12 cellular contexts compared by ENCODE assay signal in genomic region chr6:96499781-96500180, GRCh38. TPM values are rescaled to one million over a fixed set of nuclear protein-coding genes. Genes with fewer than 3 reads are reported as not detected.
DNase-seq lines count a peak whose midpoint lies in the region; ATAC-seq and TF ChIP-seq lines count a peak whose summit lies in the region.
"Had no signal": no experiment of that assay in that cellular context is flagged by ENCODE, and none has a peak within 500 bp of the region (broad histone marks: within the 10 kb centered on the region; RNA-seq: fewer than 3 reads in every experiment).

No MANE protein-coding gene starts in this region.

- H3K36me3 Mint-ChIP-seq in CD8-positive, alpha-beta T cell, result peaks cover 17% of the 10 kb centered on the region
- peaks cover 22% of the 10 kb centered on the region for H3K36me3 Mint-ChIP-seq in activated CD4-positive, alpha-beta memory T cell treated with anti-CD3 and anti-CD28 coated beads for 36 hours

- CTCF ChIA-PET in CD8-positive, alpha-beta T cell (lab: Charles Lee), result interaction anchor here (1.0 to 1.6 kb wide), 5 partner anchors 18 to 399 kb away, joined by 3 to 5 read pairs (median 3); no protein-coding TSS in a partner anchor
- CTCF ChIA-PET in activated CD4-positive, alpha-beta memory T cell treated with anti-CD3 and anti-CD28 coated beads for 36 hours (lab: Charles Lee), result no interaction called here

- H3K36me3 ChIP-seq in CD8-positive, alpha-beta T cell (ENCODE audit: insufficient read depth, low read length), result no peaks in the 10 kb centered on the region

- H3K4me1 ChIP-seq in CD8-positive, alpha-beta T cell (ENCODE audit: insufficient read depth, low read length), result peaks cover 14% of the 10 kb centered on the region

- H3K9me3 ChIP-seq in CD8-positive, alpha-beta T cell (ENCODE audit: low read length), result no peaks in the 10 kb centered on the region

- POLR2A ChIA-PET in CD8-positive, alpha-beta T cell (lab: Charles Lee), result interaction anchor here (1.0 to 1.7 kb wide), 3 partner anchors 19 to 28 kb away, joined by 3 to 7 read pairs (median 6); partner anchors contain the start of gene UFL1
- POLR2A ChIA-PET in activated CD4-positive, alpha-beta memory T cell treated with anti-CD3 and anti-CD28 coated beads for 36 hours (lab: Charles Lee), result no interaction called here

- peak; percentile 36 to 87 (median 69) for DNase-seq in CD8-positive, alpha-beta T cell
- DNase-seq in NCI-H146 (lab: John Stamatoyannopoulos, UW) (peak; percentile 61), erythroblast (lab: John Stamatoyannopoulos, UW) (no peak)
- DNase-seq in activated CD4-positive, alpha-beta memory T cell treated with anti-CD3 and anti-CD28 coated beads for 36 hours, result peak; percentile 37
- DNase-seq in effector CD8-positive, alpha-beta T cell (lab: John Stamatoyannopoulos, UW), result peak; percentile 5
- DNase-seq: C1 segment of cervical spinal cord; stimulated activated CD4-positive, alpha-beta T cell treated with anti-CD3 and anti-CD28 coated beads, Interleukin-1b, Interleukin-23, amount 100 ng/mL, for 48 hours; substantia nigra had no signal

- H3K27ac ChIP-seq in CD8-positive, alpha-beta T cell (ENCODE audit: low read depth, low read length), result no peak overlapping the region

- peak overlapping the region; percentile 88 for H3K27ac Mint-ChIP-seq in CD8-positive, alpha-beta T cell
- H3K27ac Mint-ChIP-seq in activated CD4-positive, alpha-beta memory T cell treated with anti-CD3 and anti-CD28 coated beads for 36 hours, result no peak overlapping the region
- H3K27ac Mint-ChIP-seq: mesothelial cell of epicardium had no signal

- TF ChIP-seq POLR2A in erythroblast (IDR thresholded peaks at IDR 0.05; ENCODE audit: low read length), result no peak

- H3K4me3 Mint-ChIP-seq in CD8-positive, alpha-beta T cell, result peak overlapping the region; percentile 58
- H3K4me3 Mint-ChIP-seq in activated CD4-positive, alpha-beta memory T cell treated with anti-CD3 and anti-CD28 coated beads for 36 hours, result no peak overlapping the region
- H3K4me3 Mint-ChIP-seq: mesothelial cell of epicardium had no signal

- peaks cover 23% of the 10 kb centered on the region for H3K9me3 Mint-ChIP-seq in CD8-positive, alpha-beta T cell
- H3K9me3 Mint-ChIP-seq in activated CD4-positive, alpha-beta memory T cell treated with anti-CD3 and anti-CD28 coated beads for 36 hours, result peaks cover 48% of the 10 kb centered on the region

- TF ChIP-seq CTCF in CD8-positive, alpha-beta T cell (IDR thresholded peaks at IDR 0.05), result peak; percentile 27

- H3K4me1 Mint-ChIP-seq in CD8-positive, alpha-beta T cell (ENCODE audit: low read depth), result peaks cover 39% of the 10 kb centered on the region
- H3K4me1 Mint-ChIP-seq in activated CD4-positive, alpha-beta memory T cell treated with anti-CD3 and anti-CD28 coated beads for 36 hours (ENCODE audit: low read depth), result peaks cover 33% of the 10 kb centered on the region
- H3K4me1 Mint-ChIP-seq: mesothelial cell of epicardium had no signal

- no peaks in the 10 kb centered on the region for H3K27me3 ChIP-seq in CD8-positive, alpha-beta T cell (ENCODE audit: insufficient read depth, low read length)

- H3K4me3 ChIP-seq in CD8-positive, alpha-beta T cell (ENCODE audit: low read depth, low read length), result peak overlapping the region; percentile 20

- H3K27me3 Mint-ChIP-seq in CD8-positive, alpha-beta T cell (ENCODE audit: low read depth), result no peaks in the 10 kb centered on the region
- no peaks in the 10 kb centered on the region for H3K27me3 Mint-ChIP-seq in activated CD4-positive, alpha-beta memory T cell treated with anti-CD3 and anti-CD28 coated beads for 36 hours

- intact Hi-C loops in CD8-positive, alpha-beta T cell (cut with DNase I, micrococcal nuclease), result loop anchor here (1.0 to 2.0 kb wide), 2 partner anchors 17 to 22 kb away; partner anchors contain the start of gene UFL1 (in 2 of the 2)
- intact Hi-C loops in activated CD4-positive, alpha-beta memory T cell treated with anti-CD3 and anti-CD28 coated beads for 36 hours (cut with micrococcal nuclease), result no loop called here

- ATAC-seq in CD8-positive, alpha-beta T cell, result peak; percentile 97
- ATAC-seq in GM18498 (IDR thresholded peaks at IDR 0.05; ENCODE audit: unreplicated experiment) (no peak), GM21529 (IDR thresholded peaks at IDR 0.05; ENCODE audit: unreplicated experiment) (no peak), GM21367 (IDR thresholded peaks at IDR 0.05; ENCODE audit: unreplicated experiment) (no peak)

RNA-seq across cellular contexts. Expression of gene UFL1, which starts 21.8 kb away (rescaled TPM):
- 10 to 100 TPM; 18.0 to 20.3 TPM for total RNA-seq in CD8-positive, alpha-beta T cell
- total RNA-seq in activated CD4-positive, alpha-beta memory T cell treated with anti-CD3 and anti-CD28 coated beads for 36 hours, result 10 to 100 TPM; 28.8 to 29.7 TPM

Comparison
In these comparisons a context has a peak if more than half of its experiments do, and no peak if none do; other contexts are left out.
1. DNase-seq: peak in CD8-positive, alpha-beta T cell (7 of 7), NCI-H146 (single experiment), activated CD4-positive, alpha-beta memory T cell treated with anti-CD3 and anti-CD28 coated beads for 36 hours (single experiment) and effector CD8-positive, alpha-beta T cell (single experiment); none in erythroblast (0 of 2).